ENCODE assay signal across 17 cellular contexts in the genomic region with DNA sequence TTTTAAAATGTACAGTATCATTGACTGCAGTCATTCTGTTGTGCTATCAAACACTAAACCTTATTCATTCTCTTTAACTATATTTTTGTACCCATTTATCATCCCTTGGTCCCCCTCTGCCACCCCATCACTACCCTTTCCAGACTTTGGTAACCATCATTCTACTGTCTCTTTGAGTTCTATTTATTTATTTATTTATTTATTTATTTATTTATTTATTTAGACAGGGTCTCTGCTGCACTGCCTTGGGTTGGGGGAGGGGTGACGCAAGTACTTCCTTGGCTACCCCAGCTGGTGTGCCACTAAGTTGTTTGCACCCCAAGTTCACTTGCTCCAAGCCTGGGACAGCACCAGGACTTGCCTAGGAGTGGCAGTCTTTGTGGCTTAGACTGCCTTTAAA.
"Had no signal": no experiment of that assay in that cellular context is flagged by ENCODE, and none has a peak within 500 bp of the region (broad histone marks: within the 10 kb centered on the region; RNA-seq: fewer than 3 reads in every experiment).

No MANE protein-coding gene starts in this region.

- H3K27ac ChIP-seq: coronary artery, esophagus squamous epithelium, prostate gland, right atrium auricular region, sigmoid colon, testis, tibial artery had no signal

- H3K36me3 ChIP-seq: esophagus squamous epithelium, prostate gland, right atrium auricular region, sigmoid colon, tibial artery had no signal

- H3K4me3 ChIP-seq: coronary artery, esophagus squamous epithelium, lung, prostate gland, right atrium auricular region, sigmoid colon, testis, tibial artery had no signal

- ATAC-seq: effector memory CD8-positive, alpha-beta T cell; left ventricle myocardium superior; natural killer cell; stimulated activated memory B cell treated with anti-CD40 and anti-IgM and Interleukin-4, amounts not matched to agents 10 μg/mL and 1 μg/mL and 100 μg/mL, for 72 hours; stimulated activated naive CD8-positive, alpha-beta T cell treated with anti-CD3 and anti-CD28 coated beads, Interleukin-15, Interleukin-2, amounts not matched to agents 100 U/mL and 50 U/mL, for 24 hours had no signal

- H3K27me3 ChIP-seq: esophagus squamous epithelium, right atrium auricular region, sigmoid colon, testis, tibial artery had no signal

- DNase-seq: effector memory CD8-positive, alpha-beta T cell; erythroblast; esophagus squamous epithelium; hypothalamus; left ventricle myocardium superior; natural killer cell; sigmoid colon; stimulated activated CD4-positive, alpha-beta T cell treated with anti-CD3 and anti-CD28 coated beads, Interleukin-4, amount 100 ng/mL, for 4 hours; stimulated activated naive CD8-positive, alpha-beta T cell treated with anti-CD3 and anti-CD28 coated beads, Interleukin-15, Interleukin-2, amounts not matched to agents 100 U/mL and 50 U/mL, for 24 hours; substantia nigra; testis; tibial artery had no signal

- H3K4me1 ChIP-seq: esophagus squamous epithelium, prostate gland, right atrium auricular region, sigmoid colon, testis, tibial artery had no signal

- H3K9me3 ChIP-seq: esophagus squamous epithelium, prostate gland, right atrium auricular region, sigmoid colon, testis, tibial artery had no signal
